1 cellular context compared by ENCODE assay signal in genomic region chr15:80660114-80660513, GRCh38.
TF ChIP-seq lines count a peak whose summit lies in the region.

No MANE protein-coding gene starts in this region.

TF ChIP-seq in GM23338, 12 proteins besides CTCF, POLR2A, EP300 and RAD21 (continued from another document):
- TF ChIP-seq ZNF462 (CRISPR knock-in tag; IDR thresholded peaks at IDR 0.05) (no peak), ZNF114 (CRISPR knock-in tag; IDR thresholded peaks at IDR 0.05) (no peak), CREB1 (CRISPR knock-in tag; IDR thresholded peaks at IDR 0.05; ENCODE audit: low read depth) (no peak)
